22 cellular contexts compared by ENCODE assay signal in genomic region chr6:163321717-163322116, GRCh38.
"Had no signal": no experiment of that assay in that cellular context is flagged by ENCODE, and none has a peak within 500 bp of the region (broad histone marks: within the 10 kb centered on the region; RNA-seq: fewer than 3 reads in every experiment).

No MANE protein-coding gene starts in this region.

- H3K4me3 ChIP-seq: esophagus squamous epithelium, gastroesophageal sphincter, left ventricle myocardium inferior, lower lobe of right lung, psoas muscle, skin epidermis, stomach, suprapubic skin, tibial nerve, upper lobe of right lung, vagina had no signal

- H3K27me3 ChIP-seq: esophagus squamous epithelium, gastroesophageal sphincter, stomach, suprapubic skin, tibial nerve, upper lobe of right lung, vagina had no signal

- H3K36me3 ChIP-seq: esophagus squamous epithelium, gastroesophageal sphincter, left ventricle myocardium inferior, lower lobe of right lung, neutrophil, stomach, suprapubic skin, tibial nerve, upper lobe of right lung, vagina had no signal

- DNase-seq: esophagus squamous epithelium; foreskin fibroblast; glutamatergic neuron; islet precursor cell; left ventricle myocardium inferior; lower lobe of right lung; midbrain; psoas muscle; retina; stimulated activated CD4-positive, alpha-beta T cell treated with anti-CD3 and anti-CD28 coated beads, Interleukin-12 subunit alpha, Interleukin-12 subunit beta, amount 100 ng/mL, for 4 hours; stimulated activated naive CD4-positive, alpha-beta T cell; stomach had no signal

- H3K4me1 ChIP-seq: esophagus squamous epithelium, upper lobe of right lung had no signal

- H3K9me3 Mint-ChIP-seq: memory B cell; natural killer cell treated with Interleukin-12 subunit alpha and Interleukin-12 subunit beta and Interleukin-15 and Interleukin-18, amount 100 ng/mL, for 72 hours had no signal

- ATAC-seq: gastroesophageal sphincter, lower lobe of right lung, psoas muscle, sciatic nerve, upper lobe of right lung had no signal

- H3K27ac Mint-ChIP-seq: memory B cell; natural killer cell treated with Interleukin-12 subunit alpha and Interleukin-12 subunit beta and Interleukin-15 and Interleukin-18, amount 100 ng/mL, for 72 hours had no signal

- H3K4me3 Mint-ChIP-seq: memory B cell; natural killer cell treated with Interleukin-12 subunit alpha and Interleukin-12 subunit beta and Interleukin-15 and Interleukin-18, amount 100 ng/mL, for 72 hours had no signal

- H3K27ac ChIP-seq: esophagus squamous epithelium, gastroesophageal sphincter, lower lobe of right lung, neutrophil, psoas muscle, skin epidermis, stomach, suprapubic skin, upper lobe of right lung, vagina had no signal

- H3K4me1 Mint-ChIP-seq: memory B cell had no signal

- H3K9me3 ChIP-seq: esophagus squamous epithelium, gastroesophageal sphincter, left ventricle myocardium inferior, lower lobe of right lung, neutrophil, psoas muscle, stomach, suprapubic skin, tibial nerve, upper lobe of right lung, vagina had no signal

- H3K36me3 Mint-ChIP-seq: memory B cell; natural killer cell treated with Interleukin-12 subunit alpha and Interleukin-12 subunit beta and Interleukin-15 and Interleukin-18, amount 100 ng/mL, for 72 hours had no signal
